ENCODE assay signal across 8 cellular contexts in genomic region chr14:91867316-91867988, GRCh38. TPM values are rescaled to one million over a fixed set of nuclear protein-coding genes. Genes with fewer than 3 reads are reported as not detected.
DNase-seq lines count a peak whose midpoint lies in the region; ATAC-seq and TF ChIP-seq lines count a peak whose summit lies in the region.

Gene TC2N (minus strand): TSS chr14:91867536. CDS start chr14:91813769, 53,767 bp downstream.

- H3K4me1 ChIP-seq in right atrium auricular region (peaks cover 0 to 8% of the 10 kb centered on the region in 2 donors), upper lobe of left lung (peaks cover 12 to 46% (median 30%) of the 10 kb centered on the region in 4 donors)

- H3K27me3 ChIP-seq in right atrium auricular region (no peaks in the 10 kb centered on the region), upper lobe of left lung (no peaks in the 10 kb centered on the region)

- peaks cover 30% of the 10 kb centered on the region for H3K36me3 ChIP-seq in right atrium auricular region
- H3K36me3 ChIP-seq in upper lobe of left lung: peaks cover 0 to 6% (median 0%) of the 10 kb centered on the region in 4 donors

- no peak for TF ChIP-seq CTCF in right atrium auricular region (IDR thresholded peaks at IDR 0.05)
- no peak for TF ChIP-seq CTCF in lower leg skin (IDR thresholded peaks at IDR 0.05)
- TF ChIP-seq CTCF in upper lobe of left lung (IDR thresholded peaks at IDR 0.05): no peak

- H3K36me3 Mint-ChIP-seq in activated T-cell treated with anti-CD3 and anti-CD28 coated beads, Interleukin-2, amount 50 U/mL, for 24 hours (ENCODE audit: low read depth): peaks cover 9% of the 10 kb centered on the region

- peak within 1 kb of the TSS; percentile 88 for H3K27ac Mint-ChIP-seq in activated T-cell treated with anti-CD3 and anti-CD28 coated beads, Interleukin-2, amount 50 U/mL, for 24 hours

- no peaks in the 10 kb centered on the region for H3K9me3 Mint-ChIP-seq in activated T-cell treated with anti-CD3 and anti-CD28 coated beads, Interleukin-2, amount 50 U/mL, for 24 hours

- no peak for DNase-seq in Right ventricle myocardium inferior (ENCODE audit: missing footprints)
- DNase-seq in right atrium auricular region (ENCODE audit: low spot score): no peak
- DNase-seq in activated T-cell treated with anti-CD3 and anti-CD28 coated beads, Interleukin-2, amount 50 U/mL, for 24 hours: peak; percentile 58
- DNase-seq in lower leg skin (ENCODE audit: low spot score in 2 of 2): no peak
- DNase-seq in upper lobe of left lung: no peak
- no peak for DNase-seq in GM19240 (ENCODE audit: insufficient read length, low spot score)
- no peak for DNase-seq in A172 (ENCODE audit: low spot score)
- DNase-seq in NCI-H226: no peak

- no peaks in the 10 kb centered on the region for H3K27me3 Mint-ChIP-seq in activated T-cell treated with anti-CD3 and anti-CD28 coated beads, Interleukin-2, amount 50 U/mL, for 24 hours

- intact Hi-C loops in Right ventricle myocardium inferior (cut with DNase I): no loop called here
- intact Hi-C loops in lower leg skin (cut with DNase I; ENCODE audit: low total_unique reads): no loop called here

- H3K9me3 ChIP-seq in right atrium auricular region (peaks cover 0 to 4% of the 10 kb centered on the region in 2 donors), upper lobe of left lung (no peaks in the 10 kb centered on the region)

- H3K4me3 Mint-ChIP-seq in activated T-cell treated with anti-CD3 and anti-CD28 coated beads, Interleukin-2, amount 50 U/mL, for 24 hours: peak within 1 kb of the TSS; percentile 77

- H3K4me3 ChIP-seq in right atrium auricular region (no peak within 1 kb of the TSS), lower leg skin (ENCODE audit: low read depth, poor library complexity, severe bottlenecking) (no peak within 1 kb of the TSS), upper lobe of left lung (peak within 1 kb of the TSS in 3 of 4 donors; percentile 18 to 35 (median 31))

- TF ChIP-seq POLR2A in lower leg skin (IDR thresholded peaks at IDR 0.05) (no peak), upper lobe of left lung (IDR thresholded peaks at IDR 0.05) (peak in 1 of 4 donors; percentile 31)

- TF ChIP-seq EP300 in upper lobe of left lung (IDR thresholded peaks at IDR 0.05): no peak

- ATAC-seq in Right ventricle myocardium inferior (no peak), upper lobe of left lung (ENCODE audit: low FRiP score in 2 of 2) (no peak)

- H3K4me1 Mint-ChIP-seq in activated T-cell treated with anti-CD3 and anti-CD28 coated beads, Interleukin-2, amount 50 U/mL, for 24 hours (ENCODE audit: low read depth): peaks cover 93% of the 10 kb centered on the region

- WGBS in lower leg skin, 2 donors: 83 to 89% methylated on average over 10 of the region's 10 CpGs
- 79 to 91% methylated on average over 6 to 10 of the region's 10 CpGs for WGBS in upper lobe of left lung, 2 donors

- H3K27ac ChIP-seq in right atrium auricular region (no peak within 1 kb of the TSS), upper lobe of left lung (peak within 1 kb of the TSS in 2 of 4 donors; percentile 40 to 47)

RNA-seq across cellular contexts. Expression of gene TC2N, which starts in this region (rescaled TPM):
- total RNA-seq in Right ventricle myocardium inferior: 12.6 TPM
- total RNA-seq in right atrium auricular region: 10 to 100 TPM in 1 of 2 donors, 1 to 10 TPM in 1; 3.9 to 12.5 TPM
- total RNA-seq in lower leg skin: 10 to 100 TPM; 31.6 to 40.9 (median 35.9) TPM
- total RNA-seq in upper lobe of left lung: 100 to 1,000 TPM in 1 of 6 donors, 10 to 100 TPM in 5; 21.0 to 121 (median 49.6) TPM
- not detected in 2 replicates for total RNA-seq in A172 (2014; rRNA removed; shearing (Covaris generic))

Comparison
In these comparisons a context has a peak if more than half of its experiments do, and no peak if none do; other contexts are left out.
1. H3K4me3 ChIP-seq: peak in upper lobe of left lung (3 of 4); none in right atrium auricular region (0 of 2) and lower leg skin (single experiment).